ENCODE assay signal across 1 cellular context in genomic region chr1:37434292-37434907, GRCh38.
TF ChIP-seq lines count a peak whose summit lies in the region.

No MANE protein-coding gene starts in this region.

TF ChIP-seq in HCT116, 20 proteins besides CTCF, POLR2A, EP300 and RAD21 (continued from another document):
- TF ChIP-seq ELF1 (IDR thresholded peaks at IDR 0.05; ENCODE audit: borderline replicate concordance, low read depth) (no peak), POLR2AphosphoS5 (IDR thresholded peaks at IDR 0.05; ENCODE audit: low read depth, low read length) (no peak), ZFX (IDR thresholded peaks at IDR 0.05) (no peak), JUND (IDR thresholded peaks at IDR 0.05) (no peak), CEBPB (IDR thresholded peaks at IDR 0.05; ENCODE audit: low read depth) (no peak), ZNF274 (IDR thresholded peaks at IDR 0.05; ENCODE audit: low read depth, low read length) (no peak), CBX3 (IDR thresholded peaks at IDR 0.05; ENCODE audit: low read depth) (no peak), EZH2phosphoT487 (IDR thresholded peaks at IDR 0.05; ENCODE audit: borderline replicate concordance) (no peak), FOSL1 (IDR thresholded peaks at IDR 0.05; ENCODE audit: low read depth) (no peak)
- TF ChIP-seq, protein P1, sequence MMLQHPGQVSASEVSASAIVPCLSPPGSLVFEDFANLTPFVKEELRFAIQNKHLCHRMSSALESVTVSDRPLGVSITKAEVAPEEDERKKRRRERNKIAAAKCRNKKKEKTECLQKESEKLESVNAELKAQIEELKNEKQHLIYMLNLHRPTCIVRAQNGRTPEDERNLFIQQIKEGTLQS (IDR thresholded peaks at IDR 0.05), result no peak
- TF ChIP-seq, protein P2, sequence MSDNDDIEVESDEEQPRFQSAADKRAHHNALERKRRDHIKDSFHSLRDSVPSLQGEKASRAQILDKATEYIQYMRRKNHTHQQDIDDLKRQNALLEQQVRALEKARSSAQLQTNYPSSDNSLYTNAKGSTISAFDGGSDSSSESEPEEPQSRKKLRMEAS (IDR thresholded peaks at IDR 0.05), result no peak
